ENCODE assay signal across 11 cellular contexts in genomic region chr6:136586295-136586694, GRCh38. TPM values are rescaled to one million over a fixed set of nuclear protein-coding genes. Genes with fewer than 3 reads are reported as not detected.
DNase-seq lines count a peak whose midpoint lies in the region; TF ChIP-seq lines count a peak whose summit lies in the region.
"Had no signal": no experiment of that assay in that cellular context is flagged by ENCODE, and none has a peak within 500 bp of the region (broad histone marks: within the 10 kb centered on the region; RNA-seq: fewer than 3 reads in every experiment).

No MANE protein-coding gene starts in this region.

- POLR2A ChIA-PET in CD8-positive, alpha-beta memory T cell (lab: Charles Lee) = no interaction called here

- TF ChIP-seq CTCF in fibroblast of lung (conservative IDR thresholded peaks at IDR 0.05 in 1 of 2, IDR thresholded peaks at IDR 0.05 in 1 of 2; ENCODE audit: low read depth in 1 of 2, low read length in 2 of 2) (no peak), retinal pigment epithelial cell (conservative IDR thresholded peaks at IDR 0.05; ENCODE audit: low read depth, low read length) (no peak), endothelial cell (IDR thresholded peaks at IDR 0.05; ENCODE audit: unreplicated experiment) (no peak), GM20000 (IDR thresholded peaks at IDR 0.05; ENCODE audit: extremely low read depth, missing control alignments) (no peak)

- no peaks in the 10 kb centered on the region for H4K20me1 ChIP-seq in fibroblast of lung (ENCODE audit: control insufficient read depth, extremely low read depth, insufficient read depth, low read length)

- peaks cover 1% of the 10 kb centered on the region for H3K36me3 ChIP-seq in fibroblast of lung (ENCODE audit: control insufficient read depth, insufficient read depth, low read length)
- H3K36me3 ChIP-seq in CD8-positive, alpha-beta memory T cell (ENCODE audit: insufficient read depth, low read length) = peaks cover 35% of the 10 kb centered on the region

- CTCF ChIA-PET in CD8-positive, alpha-beta memory T cell (lab: Charles Lee) = no interaction called here

- no peak overlapping the region for H2AFZ ChIP-seq in fibroblast of lung (ENCODE audit: low read length)

- H3K9ac ChIP-seq in fibroblast of lung (ENCODE audit: insufficient read depth, low read length) = no peak overlapping the region

- H3K4me3 ChIP-seq in fibroblast of lung (replicated peaks in 1 of 4; ENCODE audit: control extremely low read depth in 1 of 4, insufficient read depth in 1 of 4, low read depth in 3 of 4, low read length in 4 of 4) (no peak overlapping the region), retinal pigment epithelial cell (ENCODE audit: low read length) (no peak overlapping the region)
- no peak overlapping the region for H3K4me3 ChIP-seq in CD8-positive, alpha-beta memory T cell (ENCODE audit: low read length)

- no peaks in the 10 kb centered on the region for H3K9me3 ChIP-seq in fibroblast of lung (ENCODE audit: control insufficient read depth, insufficient read depth, low read depth, low read length)
- H3K9me3 ChIP-seq in CD8-positive, alpha-beta memory T cell (ENCODE audit: low read length) = no peaks in the 10 kb centered on the region

- H3K27ac Mint-ChIP-seq in endothelial cell (ENCODE audit: unreplicated experiment) = no peak overlapping the region
- H3K27ac Mint-ChIP-seq in CD8-positive, alpha-beta memory T cell = peak overlapping the region in 1 of 8 donors; percentile 47
- H3K27ac Mint-ChIP-seq: activated T-helper 2 cell treated with anti-CD3 and anti-CD28 coated beads, Interferon-gamma antibody, Interleukin-2, Interleukin-4, amounts not matched to agents 10 μg/mL and 5 μg/mL and 100 μg/mL, durations not matched to agents 14 hours and 24 hours and 36 hours had no signal

- H3K9me3 Mint-ChIP-seq in endothelial cell (ENCODE audit: unreplicated experiment) = no peaks in the 10 kb centered on the region
- no peaks in the 10 kb centered on the region for H3K9me3 Mint-ChIP-seq in CD8-positive, alpha-beta memory T cell

- peak overlapping the region; percentile 81 for H3K27ac ChIP-seq in fibroblast of lung (ENCODE audit: insufficient read depth, low read length)
- H3K27ac ChIP-seq in CD8-positive, alpha-beta memory T cell (ENCODE audit: low read depth, low read length) = no peak overlapping the region

- peaks cover 12% of the 10 kb centered on the region for H3K4me1 ChIP-seq in fibroblast of lung (ENCODE audit: control insufficient read depth, extremely low read depth, insufficient read depth, low read length)
- no peaks in the 10 kb centered on the region for H3K4me1 ChIP-seq in CD8-positive, alpha-beta memory T cell (ENCODE audit: insufficient read depth, low read length)

- no peaks in the 10 kb centered on the region for H3K4me1 Mint-ChIP-seq in endothelial cell (ENCODE audit: unreplicated experiment)
- no peaks in the 10 kb centered on the region for H3K4me1 Mint-ChIP-seq in CD8-positive, alpha-beta memory T cell

- no peak overlapping the region for H3K4me2 ChIP-seq in fibroblast of lung (ENCODE audit: extremely low read depth, insufficient read depth, low read length)

- no peaks in the 10 kb centered on the region for H3K27me3 ChIP-seq in fibroblast of lung (ENCODE audit: control insufficient read depth, insufficient read depth, low read length)
- H3K27me3 ChIP-seq in CD8-positive, alpha-beta memory T cell (ENCODE audit: insufficient read depth, low read length, poor library complexity, severe bottlenecking) = no peaks in the 10 kb centered on the region

- no peaks in the 10 kb centered on the region for H3K36me3 Mint-ChIP-seq in endothelial cell (ENCODE audit: low read depth, unreplicated experiment)
- peaks cover 8 to 85% (median 27%) of the 10 kb centered on the region in 3 donors for H3K36me3 Mint-ChIP-seq in CD8-positive, alpha-beta memory T cell

- DNase-seq in AG20443 (ENCODE audit: low spot score) (peak; percentile 38), SK-MEL-5 (ENCODE audit: low read depth, low spot score) (peak; percentile 31), fibroblast of lung (ENCODE audit: low read depth in 2 of 2) (peak; percentile 87 to 98), retinal pigment epithelial cell (ENCODE audit: low read depth) (peak; percentile 95), endothelial cell (ENCODE audit: low spot score) (no peak), 8988T (no peak), GM20000 (ENCODE audit: low spot score) (no peak)
- DNase-seq in CD8-positive, alpha-beta memory T cell = no peak
- DNase-seq: DMS153, NCI-H2171 had no signal

- H3K4me3 Mint-ChIP-seq in endothelial cell (ENCODE audit: unreplicated experiment) = no peak overlapping the region
- no peak overlapping the region for H3K4me3 Mint-ChIP-seq in CD8-positive, alpha-beta memory T cell

- in situ Hi-C loops in SK-MEL-5 (cut with HindIII; ENCODE audit: low pct_unique_long_range_greater_than_20kb, low sequenced_read_pairs) = no loop called here

- H3K27me3 Mint-ChIP-seq in endothelial cell (ENCODE audit: unreplicated experiment) = peaks cover 4% of the 10 kb centered on the region
- no peaks in the 10 kb centered on the region for H3K27me3 Mint-ChIP-seq in CD8-positive, alpha-beta memory T cell

- no peaks in the 10 kb centered on the region for H3K79me2 ChIP-seq in fibroblast of lung (ENCODE audit: control insufficient read depth, insufficient read depth, low read length)

RNA-seq across cellular contexts. Expression of gene MAP7, which starts 36.1 kb away (rescaled TPM):
- 32.5 and 33.0 TPM in 2 replicates for total RNA-seq in SK-MEL-5 (2014; rRNA removed; shearing (Covaris generic))
- polyA plus RNA-seq in SK-MEL-5 (2015; cell fraction: cytosol; rRNA removed) = 20.2 and 23.7 TPM in 2 replicates
- 12.7 and 14.1 TPM in 2 replicates for polyA plus RNA-seq in SK-MEL-5 (2015; cell fraction: nucleus; rRNA removed)
- total RNA-seq in fibroblast of lung (0.77 and 1.5 TPM in 2 replicates), endothelial cell (ENCODE audit: unreplicated experiment) (1.3 TPM)
- polyA plus RNA-seq in fibroblast of lung = 0.34 and 0.40 TPM in 2 replicates
- 0.41 and 0.43 TPM in 2 replicates for polyA plus RNA-seq in fibroblast of lung (2012)
- 0.35 TPM in 1 of 2 replicates, not detected in the other for polyA minus RNA-seq in fibroblast of lung (ENCODE audit: low replicate concordance)
- total RNA-seq in CD8-positive, alpha-beta memory T cell = under 1 TPM; 0.50 to 0.51 TPM
- 0.52 TPM for polyA plus RNA-seq in CD8-positive, alpha-beta memory T cell

Comparison
In these comparisons a context has a peak if more than half of its experiments do, and no peak if none do; other contexts are left out.
1. DNase-seq: peak in AG20443 (single experiment), SK-MEL-5 (single experiment), fibroblast of lung (2 of 2) and retinal pigment epithelial cell (single experiment); none in endothelial cell (single experiment), 8988T (single experiment), CD8-positive, alpha-beta memory T cell (0 of 5) and GM20000 (single experiment).
2. RNA of gene MAP7, which starts 36.1 kb away (total RNA-seq): 32.5 to 33.0 TPM in SK-MEL-5; 0.77 to 1.5 TPM in fibroblast of lung, 1.3 TPM in endothelial cell (single experiment) and 0.50 to 0.51 TPM in CD8-positive, alpha-beta memory T cell; every median in the first group is over 10 times any median in the second.